ENCODE assay signal across 1 cellular context in genomic region chr1:243917863-243918565, GRCh38.
TF ChIP-seq lines count a peak whose summit lies in the region.

No MANE protein-coding gene starts in this region.

TF ChIP-seq in IMR-90, 13 proteins besides CTCF, POLR2A, EP300 and RAD21 (continued from another document):
- TF ChIP-seq ELK1 (IDR thresholded peaks at IDR 0.05; ENCODE audit: borderline replicate concordance, low read depth, low read length) (no peak), MXI1 (IDR thresholded peaks at IDR 0.05; ENCODE audit: borderline replicate concordance, low read depth, low read length) (no peak)
TF ChIP-seq in IMR-90: peak in this region for 0.
